8 cellular contexts compared by ENCODE assay signal in the genomic region with DNA sequence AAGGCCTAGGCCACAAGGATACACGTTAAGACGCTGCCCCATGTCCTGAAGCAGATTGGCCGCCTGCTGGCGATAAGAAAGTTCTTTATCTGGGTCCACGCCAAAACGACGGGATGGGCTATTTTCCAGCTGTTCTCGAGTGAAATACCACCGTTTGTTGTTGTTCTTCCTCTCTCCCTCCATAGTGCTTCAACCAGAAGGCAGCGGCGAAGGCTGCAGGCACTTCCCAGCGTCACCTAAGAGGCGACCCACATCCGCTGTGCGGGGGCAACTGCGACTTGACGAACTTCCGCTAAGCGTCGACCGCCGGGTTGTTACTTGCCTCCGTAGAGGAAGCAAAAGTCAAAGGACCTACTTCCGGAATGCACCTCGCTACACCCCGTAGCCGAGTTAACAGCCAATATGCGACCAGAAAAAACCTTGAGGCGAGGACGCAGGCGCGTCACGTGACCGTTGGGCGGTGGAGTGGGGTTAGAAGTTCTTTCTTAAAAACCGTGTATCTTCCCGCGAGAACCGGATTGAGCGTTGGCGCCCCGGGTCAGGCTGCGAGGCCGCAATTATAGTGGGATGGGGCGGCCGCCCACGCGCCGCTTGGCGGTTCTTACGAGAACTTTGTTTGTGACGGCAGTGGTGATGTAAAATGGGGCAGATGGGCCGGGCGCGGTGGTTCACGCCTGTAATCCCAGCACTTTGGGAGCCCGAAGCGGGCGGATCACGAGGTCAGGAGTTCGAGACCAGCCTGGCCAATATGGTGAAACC. TPM values are rescaled to one million over a fixed set of nuclear protein-coding genes. Genes with fewer than 3 reads are reported as not detected.
DNase-seq lines count a peak whose midpoint lies in the region; ATAC-seq and TF ChIP-seq lines count a peak whose summit lies in the region.

A gene (minus strand): TSS at position 215 of the 759 bp plus-strand sequence. CDS start 32 bp downstream, at position 183.

- H3K36me3 ChIP-seq in adrenal gland (replicated peaks in 1 of 2), result peaks cover 0 to 22% of the 10 kb centered on the region in 2 donors

- peak; percentile 99 for DNase-seq in GM13976 (ENCODE audit: low spot score)
- peak; percentile 100 for DNase-seq in NCI-H146 (lab: John Stamatoyannopoulos, UW)
- DNase-seq in T-helper 1 cell, result peak; percentile 97 to 100 (median 97)
- peak; percentile 98 to 100 (median 99) for DNase-seq in adrenal gland
- peak; percentile 99 for DNase-seq in cardiac septum (ENCODE audit: low spot score)
- peak; percentile 99 for DNase-seq in pons (ENCODE audit: low spot score)
- peak; percentile 97 for DNase-seq in type B pancreatic cell (ENCODE audit: extremely low spot score, unreplicated experiment)

- H3K9me3 Mint-ChIP-seq in type B pancreatic cell, result peaks cover 8% of the 10 kb centered on the region

- no peak for TF ChIP-seq CTCF in GM13976 (IDR thresholded peaks at IDR 0.05; ENCODE audit: borderline replicate concordance, control extremely low read depth, extremely low read depth, insufficient read depth, missing control alignments)
- peak in 5 of 6 experiments; percentile 30 to 63 (median 47) for TF ChIP-seq CTCF in adrenal gland (IDR thresholded peaks at IDR 0.05)
- TF ChIP-seq CTCF in type B pancreatic cell (conservative IDR thresholded peaks at IDR 0.05), result peak; percentile 56

- H3K4me3 Mint-ChIP-seq in type B pancreatic cell, result peak within 1 kb of the TSS; percentile 94

- H3K9me3 ChIP-seq in adrenal gland (replicated peaks in 1 of 3), result no peaks in the 10 kb centered on the region

- 0 to 1% (median 0%) methylated on average over 29 to 61 of the region's 61 CpGs for WGBS in adrenal gland, 4 donors

- H3K4me1 ChIP-seq in adrenal gland (replicated peaks in 1 of 2), result peaks cover 14 to 32% of the 10 kb centered on the region in 2 donors

- H3K27me3 Mint-ChIP-seq in type B pancreatic cell, result no peaks in the 10 kb centered on the region

- peak within 1 kb of the TSS; percentile 20 to 69 (median 66) for H3K4me3 ChIP-seq in adrenal gland

- peak within 1 kb of the TSS; percentile 73 to 97 (median 95) for H3K27ac ChIP-seq in adrenal gland

- ATAC-seq in HG02870 (IDR thresholded peaks at IDR 0.05; ENCODE audit: unreplicated experiment), result peak; percentile 96

- TF ChIP-seq POLR2A in adrenal gland (IDR thresholded peaks at IDR 0.05), result peak; percentile 84

- H3K27ac Mint-ChIP-seq in type B pancreatic cell, result peak within 1 kb of the TSS; percentile 96

- H3K36me3 Mint-ChIP-seq in type B pancreatic cell, result peaks cover 10% of the 10 kb centered on the region

- H3K4me1 Mint-ChIP-seq in type B pancreatic cell (ENCODE audit: unreplicated experiment), result peaks cover 32% of the 10 kb centered on the region

- intact Hi-C loops in adrenal gland (cut with DNase I), result no loop called here
- intact Hi-C loops in cardiac septum (cut with DNase I), result loop anchor here (2.0 to 5.0 kb wide), 2 partner anchors 34 to 72 kb away; a partner anchor contains a TSS

- no peaks in the 10 kb centered on the region for H3K27me3 ChIP-seq in adrenal gland

- in situ Hi-C loops in GM13976 (cut with MboI; ENCODE audit: low sequenced_read_pairs, unreplicated experiment), result no loop called here

RNA-seq across cellular contexts. Expression of the gene that starts here (rescaled TPM):
- total RNA-seq in adrenal gland (10 to 100 TPM; 14.0 to 49.6 (median 30.5) TPM), cardiac septum (23.5 TPM), type B pancreatic cell (ENCODE audit: low replicate concordance) (39.2 and 46.9 TPM in 2 replicates)
- polyA plus RNA-seq in adrenal gland, result 10 to 100 TPM in 1 of 3 donors, 1 to 10 TPM in 2; 5.4 to 22.6 (median 5.7) TPM

Comparison
In these comparisons a context has a peak if more than half of its experiments do, and no peak if none do; other contexts are left out.
1. Peak in every context shown above with its lines: DNase-seq, ATAC-seq, H3K4me3 ChIP-seq and H3K27ac ChIP-seq.